In genomic region chr6:55826941-55827340, GRCh38 we compare ENCODE assay signal across 19 cellular contexts. TPM values are rescaled to one million over a fixed set of nuclear protein-coding genes. Genes with fewer than 3 reads are reported as not detected.
"Had no signal": no experiment of that assay in that cellular context is flagged by ENCODE, and none has a peak within 500 bp of the region (broad histone marks: within the 10 kb centered on the region; RNA-seq: fewer than 3 reads in every experiment).

No MANE protein-coding gene starts in this region.

- H3K27me3 Mint-ChIP-seq: activated naive CD4-positive, alpha-beta T cell treated with anti-CD3 and anti-CD28 coated beads, Interleukin-2, amount 10 ng/mL, durations not matched to agents 7 days and 5 days; activated T-helper 17 cell treated with anti-CD3 and anti-CD28 coated beads, Interleukin-2, amount 50 U/mL, for 72 hours; central memory CD8-positive, alpha-beta T cell; effector memory CD8-positive, alpha-beta T cell had no signal

- H3K4me1 Mint-ChIP-seq: activated naive CD4-positive, alpha-beta T cell treated with anti-CD3 and anti-CD28 coated beads, Interleukin-2, amount 10 ng/mL, durations not matched to agents 7 days and 5 days; activated T-helper 17 cell treated with anti-CD3 and anti-CD28 coated beads, Interleukin-2, amount 50 U/mL, for 72 hours; central memory CD8-positive, alpha-beta T cell; natural killer cell had no signal

- H3K4me3 ChIP-seq: adrenal gland, lung, suprapubic skin, upper lobe of left lung had no signal

- ATAC-seq: activated T-helper 17 cell treated with anti-CD3 and anti-CD28 coated beads, Interleukin-2, amount 50 U/mL, for 72 hours; effector memory CD8-positive, alpha-beta T cell; esophagus mucosa; natural killer cell; stimulated activated naive CD8-positive, alpha-beta T cell treated with anti-CD3 and anti-CD28 coated beads, Interleukin-15, Interleukin-2, amounts not matched to agents 100 U/mL and 50 U/mL, for 24 hours had no signal

- H3K4me1 ChIP-seq: adrenal gland, suprapubic skin, upper lobe of left lung had no signal

- H3K36me3 ChIP-seq: adrenal gland, suprapubic skin, upper lobe of left lung had no signal

- H3K9me3 ChIP-seq: suprapubic skin, upper lobe of left lung had no signal

- DNase-seq: activated CD4-positive, alpha-beta T cell treated with anti-CD3 and anti-CD28 coated beads, Interleukin-2, amount 50 U/mL, for 1 hour; activated naive CD4-positive, alpha-beta T cell treated with anti-CD3 and anti-CD28 coated beads, Interleukin-2, amount 10 ng/mL, durations not matched to agents 7 days and 5 days; activated T-cell treated with anti-CD3 and anti-CD28 coated beads for 4 hours; adrenal gland; effector memory CD8-positive, alpha-beta T cell; glutamatergic neuron; natural killer cell; stimulated activated CD4-positive, alpha-beta T cell treated with anti-CD3 and anti-CD28 coated beads, Interleukin-4, amount 100 ng/mL, for 1 hour; stimulated activated CD8-positive, alpha-beta memory T cell treated with anti-CD3 and anti-CD28 coated beads, Interleukin-4, amount 100 ng/mL, for 48 hours; stimulated activated naive CD8-positive, alpha-beta T cell treated with anti-CD3 and anti-CD28 coated beads, Interleukin-15, Interleukin-2, amounts not matched to agents 100 U/mL and 50 U/mL, for 24 hours; upper lobe of left lung had no signal

- H3K4me3 Mint-ChIP-seq: activated naive CD4-positive, alpha-beta T cell treated with anti-CD3 and anti-CD28 coated beads, Interleukin-2, amount 10 ng/mL, durations not matched to agents 7 days and 5 days; activated T-helper 17 cell treated with anti-CD3 and anti-CD28 coated beads, Interleukin-2, amount 50 U/mL, for 72 hours; central memory CD8-positive, alpha-beta T cell; effector memory CD8-positive, alpha-beta T cell; natural killer cell had no signal

- H3K27me3 ChIP-seq: adrenal gland, suprapubic skin, upper lobe of left lung had no signal

- H3K36me3 Mint-ChIP-seq: activated naive CD4-positive, alpha-beta T cell treated with anti-CD3 and anti-CD28 coated beads, Interleukin-2, amount 10 ng/mL, durations not matched to agents 7 days and 5 days; natural killer cell had no signal

- H3K27ac ChIP-seq: adrenal gland, suprapubic skin, upper lobe of left lung had no signal

- H3K27ac Mint-ChIP-seq: activated naive CD4-positive, alpha-beta T cell treated with anti-CD3 and anti-CD28 coated beads, Interleukin-2, amount 10 ng/mL, durations not matched to agents 7 days and 5 days; activated T-helper 17 cell treated with anti-CD3 and anti-CD28 coated beads, Interleukin-2, amount 50 U/mL, for 72 hours; effector memory CD8-positive, alpha-beta T cell; natural killer cell had no signal

RNA-seq across cellular contexts. Expression of gene BMP5, which starts 48.4 kb away (rescaled TPM):
- total RNA-seq: activated CD8-positive, alpha-beta memory T cell treated with anti-CD3 and anti-CD28 coated beads for 36 hours; activated T-helper 17 cell treated with anti-CD3 and anti-CD28 coated beads, Interleukin-2, amount 50 U/mL, for 72 hours; natural killer cell; osteocyte; T-helper 2 cell treated with Interferon-gamma antibody and Interleukin-4, amounts not matched to agents 100 ng/mL and 5 ng/mL, for 36 hours had no signal
